In genomic region chrX:23660766-23661132, GRCh38 we compare ENCODE assay signal across 23 cellular contexts.
"Had no signal": no experiment of that assay in that cellular context is flagged by ENCODE, and none has a peak within 500 bp of the region (broad histone marks: within the 10 kb centered on the region; RNA-seq: fewer than 3 reads in every experiment).

No MANE protein-coding gene starts in this region.

- H3K36me3 Mint-ChIP-seq: activated naive CD8-positive, alpha-beta T cell treated with anti-CD3 and anti-CD28 coated beads for 36 hours; naive B cell had no signal

- H3K27ac Mint-ChIP-seq: activated naive CD8-positive, alpha-beta T cell treated with anti-CD3 and anti-CD28 coated beads for 36 hours; activated T-helper 1 cell treated with anti-CD3 and anti-CD28 coated beads, Interleukin-12 subunit alpha, Interleukin-12 subunit beta, Interleukin-2, Interleukin-4 antibody, amounts not matched to agents 30 ng/mL and 10 ng/mL and 1 ng/mL, durations not matched to agents 14 hours and 24 hours and 36 hours had no signal

- H3K27me3 Mint-ChIP-seq: activated naive CD8-positive, alpha-beta T cell treated with anti-CD3 and anti-CD28 coated beads for 36 hours; naive B cell had no signal

- H3K9me3 ChIP-seq: body of pancreas, left ventricle myocardium inferior, mucosa of descending colon, prostate gland, right atrium auricular region, tibial artery had no signal

- DNase-seq: activated CD4-positive, alpha-beta T cell treated with anti-CD3 and anti-CD28 coated beads for 1 hour; activated CD4-positive, alpha-beta T cell treated with anti-CD3 and anti-CD28 coated beads, Interleukin-2, amount 50 U/mL, for 48 hours; activated gamma-delta T cell treated with Interleukin-2 at 50 U/mL for 16 hours; activated naive CD8-positive, alpha-beta T cell treated with anti-CD3 and anti-CD28 coated beads for 36 hours; activated T-cell treated with anti-CD3 and anti-CD28 coated beads for 4 hours; body of pancreas; dermis blood vessel endothelial cell; effector memory CD4-positive, alpha-beta T cell; foreskin fibroblast; left ventricle myocardium inferior; mammary epithelial cell; mucosa of descending colon; naive B cell; stimulated activated CD4-positive, alpha-beta T cell treated with anti-CD3 and anti-CD28 coated beads, Interleukin-2, amount 100 ng/mL, for 24 hours; stimulated activated naive CD8-positive, alpha-beta T cell treated with anti-CD3 and anti-CD28 coated beads, Interleukin-15, Interleukin-2, amounts not matched to agents 100 U/mL and 50 U/mL, for 24 hours; substantia nigra; T-helper 1 cell; T-helper 9 cell; tibial artery had no signal

- H3K4me3 Mint-ChIP-seq: activated naive CD8-positive, alpha-beta T cell treated with anti-CD3 and anti-CD28 coated beads for 36 hours; activated T-helper 1 cell treated with anti-CD3 and anti-CD28 coated beads, Interleukin-12 subunit alpha, Interleukin-12 subunit beta, Interleukin-2, Interleukin-4 antibody, amounts not matched to agents 30 ng/mL and 10 ng/mL and 1 ng/mL, durations not matched to agents 14 hours and 24 hours and 36 hours; naive B cell; neural crest cell had no signal

- H3K9me3 Mint-ChIP-seq: activated naive CD8-positive, alpha-beta T cell treated with anti-CD3 and anti-CD28 coated beads for 36 hours; activated T-helper 1 cell treated with anti-CD3 and anti-CD28 coated beads, Interleukin-12 subunit alpha, Interleukin-12 subunit beta, Interleukin-2, Interleukin-4 antibody, amounts not matched to agents 30 ng/mL and 10 ng/mL and 1 ng/mL, durations not matched to agents 14 hours and 24 hours and 36 hours; naive B cell; neural crest cell had no signal

- H3K27me3 ChIP-seq: body of pancreas, right atrium auricular region, tibial artery had no signal

- H3K36me3 ChIP-seq: left ventricle myocardium inferior, prostate gland, right atrium auricular region, tibial artery had no signal

- H3K27ac ChIP-seq: body of pancreas, left ventricle myocardium inferior, prostate gland, right atrium auricular region, tibial artery had no signal

- H3K4me3 ChIP-seq: body of pancreas, left ventricle myocardium inferior, mucosa of descending colon, prostate gland, right atrium auricular region, tibial artery had no signal

- ATAC-seq: body of pancreas; mucosa of descending colon; stimulated activated naive CD8-positive, alpha-beta T cell treated with anti-CD3 and anti-CD28 coated beads, Interleukin-15, Interleukin-2, amounts not matched to agents 100 U/mL and 50 U/mL, for 24 hours had no signal

- H3K4me1 ChIP-seq: body of pancreas, left ventricle myocardium inferior, prostate gland, right atrium auricular region, tibial artery had no signal
